In genomic region chr4:112358952-112359749, GRCh38 we compare ENCODE assay signal across 16 cellular contexts.
DNase-seq lines count a peak whose midpoint lies in the region; ATAC-seq and TF ChIP-seq lines count a peak whose summit lies in the region.
"Had no signal": no experiment of that assay in that cellular context is flagged by ENCODE, and none has a peak within 500 bp of the region (broad histone marks: within the 10 kb centered on the region; RNA-seq: fewer than 3 reads in every experiment).

No MANE protein-coding gene starts in this region.

- H3K4me3 Mint-ChIP-seq in natural killer cell treated with Interleukin-12 subunit alpha and Interleukin-12 subunit beta and Interleukin-15 and Interleukin-18, amount 100 ng/mL, for 72 hours = no peak overlapping the region
- H3K4me3 Mint-ChIP-seq in natural killer cell = no peak overlapping the region
- H3K4me3 Mint-ChIP-seq in stimulated activated effector memory CD8-positive, alpha-beta T cell treated with anti-CD3 and anti-CD28 coated beads, Interleukin-12 subunit alpha, Interleukin-12 subunit beta, amount 100 ng/mL, for 72 hours = no peak overlapping the region
- H3K4me3 Mint-ChIP-seq: B cell; CD8-positive, alpha-beta T cell; GM23338; HFFc6 had no signal

- H3K27me3 Mint-ChIP-seq in natural killer cell treated with Interleukin-12 subunit alpha and Interleukin-12 subunit beta and Interleukin-15 and Interleukin-18, amount 100 ng/mL, for 72 hours = peaks cover 8 to 27% of the 10 kb centered on the region in 2 donors
- H3K27me3 Mint-ChIP-seq in natural killer cell (ENCODE audit: low read depth in 2 of 2) = peaks cover 0 to under 1% of the 10 kb centered on the region in 2 donors
- H3K27me3 Mint-ChIP-seq: B cell had no signal

- H3K36me3 Mint-ChIP-seq in natural killer cell treated with Interleukin-12 subunit alpha and Interleukin-12 subunit beta and Interleukin-15 and Interleukin-18, amount 100 ng/mL, for 72 hours = peaks cover 13% of the 10 kb centered on the region
- H3K36me3 Mint-ChIP-seq in natural killer cell = no peaks in the 10 kb centered on the region
- H3K36me3 Mint-ChIP-seq in stimulated activated effector memory CD8-positive, alpha-beta T cell treated with anti-CD3 and anti-CD28 coated beads, Interleukin-12 subunit alpha, Interleukin-12 subunit beta, amount 100 ng/mL, for 72 hours = no peaks in the 10 kb centered on the region

- H3K27ac Mint-ChIP-seq in natural killer cell treated with Interleukin-12 subunit alpha and Interleukin-12 subunit beta and Interleukin-15 and Interleukin-18, amount 100 ng/mL, for 72 hours = no peak overlapping the region
- H3K27ac Mint-ChIP-seq in natural killer cell = no peak overlapping the region
- H3K27ac Mint-ChIP-seq in stimulated activated effector memory CD8-positive, alpha-beta T cell treated with anti-CD3 and anti-CD28 coated beads, Interleukin-12 subunit alpha, Interleukin-12 subunit beta, amount 100 ng/mL, for 72 hours = no peak overlapping the region
- H3K27ac Mint-ChIP-seq: B cell; CD8-positive, alpha-beta T cell; GM23338; HFFc6 had no signal

- H3K9me3 Mint-ChIP-seq in natural killer cell treated with Interleukin-12 subunit alpha and Interleukin-12 subunit beta and Interleukin-15 and Interleukin-18, amount 100 ng/mL, for 72 hours = peaks cover 4% of the 10 kb centered on the region
- H3K9me3 Mint-ChIP-seq in natural killer cell = peaks cover 5% of the 10 kb centered on the region in 2 donors
- no peaks in the 10 kb centered on the region for H3K9me3 Mint-ChIP-seq in stimulated activated effector memory CD8-positive, alpha-beta T cell treated with anti-CD3 and anti-CD28 coated beads, Interleukin-12 subunit alpha, Interleukin-12 subunit beta, amount 100 ng/mL, for 72 hours

- peak; percentile 31 to 56 for ATAC-seq in natural killer cell treated with Interleukin-12 subunit alpha and Interleukin-12 subunit beta and Interleukin-15 and Interleukin-18, amount 100 ng/mL, for 72 hours
- ATAC-seq in natural killer cell = no peak
- peak; percentile 8 for ATAC-seq in esophagus mucosa
- peak; percentile 38 for ATAC-seq in stimulated activated effector memory CD8-positive, alpha-beta T cell treated with anti-CD3 and anti-CD28 coated beads, Interleukin-12 subunit alpha, Interleukin-12 subunit beta, amount 100 ng/mL, for 72 hours
- no peak for ATAC-seq in HG02884 (IDR thresholded peaks at IDR 0.05; ENCODE audit: unreplicated experiment)
- ATAC-seq: CD8-positive, alpha-beta T cell; GM23338; HCT116; HepG2 had no signal

- no peak for TF ChIP-seq CTCF in natural killer cell (IDR thresholded peaks at IDR 0.05)

- no peaks in the 10 kb centered on the region for H3K4me1 Mint-ChIP-seq in natural killer cell treated with Interleukin-12 subunit alpha and Interleukin-12 subunit beta and Interleukin-15 and Interleukin-18, amount 100 ng/mL, for 72 hours (ENCODE audit: low read depth in 2 of 2)
- no peaks in the 10 kb centered on the region for H3K4me1 Mint-ChIP-seq in natural killer cell
- H3K4me1 Mint-ChIP-seq in stimulated activated effector memory CD8-positive, alpha-beta T cell treated with anti-CD3 and anti-CD28 coated beads, Interleukin-12 subunit alpha, Interleukin-12 subunit beta, amount 100 ng/mL, for 72 hours = no peaks in the 10 kb centered on the region

- DNase-seq in natural killer cell treated with Interleukin-12 subunit alpha and Interleukin-12 subunit beta and Interleukin-15 and Interleukin-18, amount 100 ng/mL, for 72 hours (ENCODE audit: low spot score) = no peak
- DNase-seq in natural killer cell = no peak
- no peak for DNase-seq in stimulated activated effector memory CD8-positive, alpha-beta T cell treated with anti-CD3 and anti-CD28 coated beads, Interleukin-12 subunit alpha, Interleukin-12 subunit beta, amount 100 ng/mL, for 72 hours (ENCODE audit: low spot score in 2 of 2)
- DNase-seq in posterior vena cava (ENCODE audit: low spot score) = no peak
- no peak for DNase-seq in NCI-H1436 treated with DMSO at 0.1 percent for 48 hours (lab: John Stamatoyannopoulos, UW)
- DNase-seq: Calu3, DMS79 treated with DMSO at 0.1 percent for 48 hours, GF-D8, HFFc6 had no signal

- intact Hi-C loops in natural killer cell (cut with micrococcal nuclease) (no loop called here), posterior vena cava (cut with DNase I) (no loop called here)

Comparison
In these comparisons a context has a peak if more than half of its experiments do, and no peak if none do; other contexts are left out.
1. ATAC-seq: peak in natural killer cell treated with Interleukin-12 subunit alpha and Interleukin-12 subunit beta and Interleukin-15 and Interleukin-18, amount 100 ng/mL, for 72 hours (2 of 2), esophagus mucosa (single experiment) and stimulated activated effector memory CD8-positive, alpha-beta T cell treated with anti-CD3 and anti-CD28 coated beads, Interleukin-12 subunit alpha, Interleukin-12 subunit beta, amount 100 ng/mL, for 72 hours (single experiment); none in natural killer cell (0 of 3) and HG02884 (single experiment).